Comparison of ENCODE assay signal across 20 cellular contexts in genomic region chr3:138682674-138683073, GRCh38.
DNase-seq lines count a peak whose midpoint lies in the region; ATAC-seq, FAIRE-seq and TF ChIP-seq lines count a peak whose summit lies in the region.
"Had no signal": no experiment of that assay in that cellular context is flagged by ENCODE, and none has a peak within 500 bp of the region (broad histone marks: within the 10 kb centered on the region; RNA-seq: fewer than 3 reads in every experiment).

No MANE protein-coding gene starts in this region.

- FAIRE-seq in pancreas (lab: Jason Lieb, UNC), result no peak
- FAIRE-seq: A549, GM12892, GM19239 had no signal

- H3K36me3 ChIP-seq in A673 (ENCODE audit: insufficient read depth, low read length, poor library complexity, severe bottlenecking), result no peaks in the 10 kb centered on the region
- no peaks in the 10 kb centered on the region for H3K36me3 ChIP-seq in Karpas-422 (ENCODE audit: insufficient read depth, low read length)
- H3K36me3 ChIP-seq in body of pancreas (replicated peaks in 1 of 2; ENCODE audit: insufficient read depth in 1 of 2, low read depth in 2 of 2), result no peaks in the 10 kb centered on the region
- no peaks in the 10 kb centered on the region for H3K36me3 ChIP-seq in pancreas

- no peaks in the 10 kb centered on the region for H3K27me3 Mint-ChIP-seq in T-helper 17 cell
- H3K27me3 Mint-ChIP-seq: CD4-positive, alpha-beta memory T cell had no signal

- H3K4me3 Mint-ChIP-seq in T-helper 17 cell, result no peak overlapping the region
- H3K4me3 Mint-ChIP-seq: CD4-positive, alpha-beta memory T cell; GM23338; H9 had no signal

- no peak for TF ChIP-seq POLR2A in body of pancreas (IDR thresholded peaks at IDR 0.05)

- H3K9ac ChIP-seq in Karpas-422 (ENCODE audit: low read length), result no peak overlapping the region

- no peaks in the 10 kb centered on the region for H3K79me2 ChIP-seq in Karpas-422 (ENCODE audit: low read length)

- no peak overlapping the region for H2AFZ ChIP-seq in Karpas-422 (ENCODE audit: low read length)
- H2AFZ ChIP-seq: GM23338 had no signal

- POLR2A ChIA-PET in A673 (lab: Charles Lee; ENCODE audit: low non-redundant PET) (no interaction called here), GM10248 (lab: Yijun Ruan, JAX) (no interaction called here)

- H3K9me3 ChIP-seq in A673 (ENCODE audit: low read depth, low read length, poor library complexity, severe bottlenecking) (no peaks in the 10 kb centered on the region), Karpas-422 (ENCODE audit: low read length) (no peaks in the 10 kb centered on the region), body of pancreas (no peaks in the 10 kb centered on the region), pancreas (no peaks in the 10 kb centered on the region), T-helper 17 cell (ENCODE audit: control insufficient read depth, low read length, poor library complexity, severe bottlenecking) (no peaks in the 10 kb centered on the region)
- H3K9me3 ChIP-seq: A549 had no signal

- no peak overlapping the region for H3K27ac Mint-ChIP-seq in T-helper 17 cell
- H3K27ac Mint-ChIP-seq: CD4-positive, alpha-beta memory T cell; GM23338; H9 had no signal

- H3K4me3 ChIP-seq in A673 (ENCODE audit: low read depth, low read length, poor library complexity, severe bottlenecking) (no peak overlapping the region), Karpas-422 (ENCODE audit: low read length) (no peak overlapping the region), body of pancreas (no peak overlapping the region), pancreas (no peak overlapping the region)
- H3K4me3 ChIP-seq: A549, GM23338 had no signal

- DNase-seq in A673 (ENCODE audit: low spot score) (no peak), Karpas-422 (no peak), body of pancreas (peak in 1 of 4 donors; percentile 25), pancreas (no peak), Kasumi-1 (lab: John Stamatoyannopoulos, UW) (no peak), T-helper 17 cell (no peak), GM10248 (ENCODE audit: extremely low spot score) (no peak)
- DNase-seq: 8988T; C1 segment of cervical spinal cord; Calu3; CD4-positive, alpha-beta memory T cell; COR-L47; DMS79; GF-D8; H9 had no signal

- H3K4me1 Mint-ChIP-seq in T-helper 17 cell, result peaks cover 2% of the 10 kb centered on the region
- H3K4me1 Mint-ChIP-seq: CD4-positive, alpha-beta memory T cell; GM23338; H9 had no signal

- peaks cover 5% of the 10 kb centered on the region for H3K36me3 Mint-ChIP-seq in T-helper 17 cell (ENCODE audit: low read depth)

- no peaks in the 10 kb centered on the region for H4K20me1 ChIP-seq in Karpas-422 (ENCODE audit: insufficient read depth, low read depth, low read length)

- BruUV-seq in A673 (replicated peaks; lab: Mats Ljungman, UMichigan), result no TSS peak

- TF ChIP-seq CTCF in A673 (conservative IDR thresholded peaks at IDR 0.05; ENCODE audit: low read depth, low read length) (no peak), body of pancreas (IDR thresholded peaks at IDR 0.05) (no peak), pancreas (IDR thresholded peaks at IDR 0.05) (no peak), GM10248 (IDR thresholded peaks at IDR 0.05; ENCODE audit: control extremely low read depth, extremely low read depth, low read depth, missing control alignments) (no peak)

- H3K9me2 ChIP-seq in Karpas-422 (replicated peaks; ENCODE audit: insufficient read depth, low read length), result no peaks in the 10 kb centered on the region

- H3K27ac ChIP-seq in A673 (ENCODE audit: low read depth, low read length, poor library complexity, severe bottlenecking) (peak overlapping the region; percentile 51), Karpas-422 (ENCODE audit: low read length) (0 out of 2 replicates have a peak overlapping the region, but pooled peaks have one; percentile 76), body of pancreas (peak overlapping the region; percentile 64 to 80 (median 74)), pancreas (peak overlapping the region in 3 of 4 donors; percentile 49 to 80 (median 67))
- H3K27ac ChIP-seq: A549 had no signal

- ATAC-seq in body of pancreas (peak; percentile 84), pancreas (peak; percentile 66 to 77 (median 71)), T-helper 17 cell (no peak)
- ATAC-seq: A549, GM23338, HCT116 had no signal

- H3K27me3 ChIP-seq in A673 (replicated peaks; ENCODE audit: insufficient read depth, low read depth, low read length, poor library complexity) (no peaks in the 10 kb centered on the region), Karpas-422 (ENCODE audit: low read length) (no peaks in the 10 kb centered on the region), body of pancreas (no peaks in the 10 kb centered on the region), pancreas (no peaks in the 10 kb centered on the region)

- intact Hi-C loops in A673 (cut with micrococcal nuclease; ENCODE audit: unreplicated experiment), result no loop called here
- intact Hi-C loops in body of pancreas (cut with DNase I), result loop anchor here (10.0 kb wide), 1 partner anchor 68 kb away; no protein-coding TSS in a partner anchor
- intact Hi-C loops in pancreas (cut with DNase I), result no loop called here

- no peak overlapping the region for H3K4me2 ChIP-seq in Karpas-422 (ENCODE audit: low read depth, low read length, poor library complexity, severe bottlenecking)
- H3K4me2 ChIP-seq: A549, GM23338 had no signal

- peaks cover 47% of the 10 kb centered on the region for H3K4me1 ChIP-seq in A673 (ENCODE audit: insufficient read depth, low read length, poor library complexity, severe bottlenecking)
- peaks cover 47% of the 10 kb centered on the region for H3K4me1 ChIP-seq in Karpas-422 (ENCODE audit: low read length)
- peaks cover 64% of the 10 kb centered on the region for H3K4me1 ChIP-seq in body of pancreas
- peaks cover 33 to 67% (median 61%) of the 10 kb centered on the region in 3 donors for H3K4me1 ChIP-seq in pancreas

- CTCF ChIA-PET in A673 (lab: Charles Lee), result no interaction called here
- CTCF ChIA-PET in GM10248 (lab: Yijun Ruan, JAX), result interaction anchor here (1.1 to 1.6 kb wide), 3 partner anchors 88 to 241 kb away, joined by 3 to 5 read pairs (median 4); partner anchors contain the start of gene CEP70
